Comparison of ENCODE assay signal across 8 cellular contexts in genomic region chr11:117180661-117181585, GRCh38. TPM values are rescaled to one million over a fixed set of nuclear protein-coding genes. Genes with fewer than 3 reads are reported as not detected.
DNase-seq lines count a peak whose midpoint lies in the region; ATAC-seq and TF ChIP-seq lines count a peak whose summit lies in the region.

No MANE protein-coding gene starts in this region.

- H3K79me2 ChIP-seq in OCI-LY1 (ENCODE audit: insufficient read depth, low read length) = no peaks in the 10 kb centered on the region

- peak overlapping the region; percentile 49 for H3K4me2 ChIP-seq in OCI-LY1 (ENCODE audit: low read length)

- peak overlapping the region; percentile 84 for H3K27ac Mint-ChIP-seq in activated T-helper 17 cell treated with anti-CD3 and anti-CD28 coated beads, Interleukin-2, amount 50 U/mL, for 72 hours

- H3K27me3 ChIP-seq in BE2C = no peaks in the 10 kb centered on the region
- H3K27me3 ChIP-seq in OCI-LY1 (ENCODE audit: insufficient read depth, low read length) = no peaks in the 10 kb centered on the region
- no peaks in the 10 kb centered on the region for H3K27me3 ChIP-seq in tibial artery

- H3K9ac ChIP-seq in OCI-LY1 (ENCODE audit: low read length) = peak overlapping the region; percentile 36; the same call in 1 of the 2 replicates

- no peaks in the 10 kb centered on the region for H3F3A ChIP-seq in OCI-LY1 (ENCODE audit: insufficient read depth, low read length)

- H3K9me2 ChIP-seq in OCI-LY1 (ENCODE audit: low read depth, low read length) = no peaks in the 10 kb centered on the region

- H3K36me3 ChIP-seq in BE2C (peaks cover 3% of the 10 kb centered on the region; the same call in 1 of the 2 replicates), OCI-LY1 (ENCODE audit: insufficient read depth, low read length) (peaks cover 6% of the 10 kb centered on the region; the same call in 1 of the 2 replicates), tibial artery (peaks cover 8 to 41% (median 35%) of the 10 kb centered on the region in 3 donors)

- peak; percentile 53; the same call in 1 of the 2 replicates for TF ChIP-seq CTCF in BE2C (IDR thresholded peaks at IDR 0.05; ENCODE audit: low read depth, low read length)
- peak; percentile 100 for TF ChIP-seq CTCF in GM20000 (IDR thresholded peaks at IDR 0.05; ENCODE audit: extremely low read depth, missing control alignments)
- TF ChIP-seq CTCF in OCI-LY1 (IDR thresholded peaks at IDR 0.05; ENCODE audit: low read length) = peak; percentile 71
- peak; percentile 55 for TF ChIP-seq CTCF in foreskin fibroblast (IDR thresholded peaks at IDR 0.05; ENCODE audit: low read depth, low read length)
- TF ChIP-seq CTCF in tibial artery (IDR thresholded peaks at IDR 0.05) = peak; percentile 54 to 71

- no peak overlapping the region for H2AFZ ChIP-seq in OCI-LY1 (ENCODE audit: low read length)

- DNase-seq in BE2C (peak; percentile 70), GM20000 (ENCODE audit: low spot score) (peak; percentile 83), foreskin fibroblast (peak; percentile 59 to 78), occipital lobe (lab: John Stamatoyannopoulos, UW) (peak; percentile 54), tibial artery (peak; percentile 82 to 89)

- no peaks in the 10 kb centered on the region for H3K9me3 Mint-ChIP-seq in activated T-helper 17 cell treated with anti-CD3 and anti-CD28 coated beads, Interleukin-2, amount 50 U/mL, for 72 hours

- H3K36me3 Mint-ChIP-seq in activated T-helper 17 cell treated with anti-CD3 and anti-CD28 coated beads, Interleukin-2, amount 50 U/mL, for 72 hours (ENCODE audit: low read depth) = peaks cover 5% of the 10 kb centered on the region

- H4K20me1 ChIP-seq in OCI-LY1 (ENCODE audit: insufficient read depth, low read length) = no peaks in the 10 kb centered on the region

- H3K4me1 ChIP-seq in BE2C (peaks cover 9% of the 10 kb centered on the region), OCI-LY1 (ENCODE audit: insufficient read depth, low read length, severe bottlenecking) (peaks cover 32% of the 10 kb centered on the region), tibial artery (peaks cover 6 to 38% (median 32%) of the 10 kb centered on the region in 4 donors)

- H3K27me3 Mint-ChIP-seq in activated T-helper 17 cell treated with anti-CD3 and anti-CD28 coated beads, Interleukin-2, amount 50 U/mL, for 72 hours = no peaks in the 10 kb centered on the region

- H3K4me3 ChIP-seq in BE2C (ENCODE audit: low read depth, low read length) (no peak overlapping the region), OCI-LY1 (ENCODE audit: low read depth, low read length, poor library complexity, severe bottlenecking) (peak overlapping the region; percentile 12), foreskin fibroblast (ENCODE audit: low read depth in 1 of 2, low read length in 2 of 2) (no peak overlapping the region), tibial artery (peak overlapping the region in 1 of 2 donors; percentile 97)

- peak overlapping the region; percentile 18 for H3K27ac ChIP-seq in OCI-LY1 (ENCODE audit: low read depth, low read length, poor library complexity, severe bottlenecking)
- H3K27ac ChIP-seq in tibial artery = peak overlapping the region; percentile 98 to 100

- peaks cover 25% of the 10 kb centered on the region for H3K4me1 Mint-ChIP-seq in activated T-helper 17 cell treated with anti-CD3 and anti-CD28 coated beads, Interleukin-2, amount 50 U/mL, for 72 hours

- peak overlapping the region; percentile 88 for H3K4me3 Mint-ChIP-seq in activated T-helper 17 cell treated with anti-CD3 and anti-CD28 coated beads, Interleukin-2, amount 50 U/mL, for 72 hours

- H3K9me3 ChIP-seq in BE2C (no peaks in the 10 kb centered on the region), OCI-LY1 (ENCODE audit: low read length) (no peaks in the 10 kb centered on the region), tibial artery (no peaks in the 10 kb centered on the region)

- intact Hi-C loops in tibial artery (cut with DNase I; ENCODE audit: low total_unique reads) = loop anchor here (5.0 kb wide), 1 partner anchor 46 kb away; no protein-coding TSS in a partner anchor

- peak; percentile 31 for ATAC-seq in activated T-helper 17 cell treated with anti-CD3 and anti-CD28 coated beads, Interleukin-2, amount 50 U/mL, for 72 hours (replicated peaks)
- no peak for ATAC-seq in HG02970 (IDR thresholded peaks at IDR 0.05; ENCODE audit: low FRiP score, unreplicated experiment)

RNA-seq across cellular contexts. Expression of gene SIDT2, which starts 2.4 kb away (rescaled TPM):
- 36.0 TPM for polyA plus RNA-seq in BE2C (2012; ENCODE audit: insufficient read depth, insufficient read length, low read depth)
- total RNA-seq in activated T-helper 17 cell treated with anti-CD3 and anti-CD28 coated beads, Interleukin-2, amount 50 U/mL, for 72 hours = 10 to 100 TPM; 25.0 to 43.9 TPM
- total RNA-seq in occipital lobe = 8.1 TPM

RNA-seq across cellular contexts. Expression of gene TAGLN, which starts 18.2 kb away (rescaled TPM):
- 10.2 TPM for polyA plus RNA-seq in BE2C (2012; ENCODE audit: insufficient read depth, insufficient read length, low read depth)
- 1 to 10 TPM; 5.1 to 9.6 TPM for total RNA-seq in activated T-helper 17 cell treated with anti-CD3 and anti-CD28 coated beads, Interleukin-2, amount 50 U/mL, for 72 hours
- total RNA-seq in occipital lobe = 12.9 TPM

RNA-seq across cellular contexts. Expression of gene PAFAH1B2, which starts 36.8 kb away (rescaled TPM):
- polyA plus RNA-seq in BE2C (2012; ENCODE audit: insufficient read depth, insufficient read length, low read depth) = 99.2 TPM
- total RNA-seq in activated T-helper 17 cell treated with anti-CD3 and anti-CD28 coated beads, Interleukin-2, amount 50 U/mL, for 72 hours = 10 to 100 TPM; 53.7 to 87.6 TPM
- total RNA-seq in occipital lobe = 325 TPM

RNA-seq across cellular contexts. Expression of gene PCSK7, which starts 51.0 kb away (rescaled TPM):
- 68.1 TPM for polyA plus RNA-seq in BE2C (2012; ENCODE audit: insufficient read depth, insufficient read length, low read depth)
- total RNA-seq in activated T-helper 17 cell treated with anti-CD3 and anti-CD28 coated beads, Interleukin-2, amount 50 U/mL, for 72 hours = 100 to 1,000 TPM; 101 to 106 TPM
- total RNA-seq in occipital lobe = 24.0 TPM

RNA-seq across cellular contexts. Expression of gene RNF214, which starts 51.5 kb away (rescaled TPM):
- polyA plus RNA-seq in BE2C (2012; ENCODE audit: insufficient read depth, insufficient read length, low read depth) = 63.5 TPM
- 10 to 100 TPM; 15.3 to 18.6 TPM for total RNA-seq in activated T-helper 17 cell treated with anti-CD3 and anti-CD28 coated beads, Interleukin-2, amount 50 U/mL, for 72 hours
- 16.4 TPM for total RNA-seq in occipital lobe
